In genomic region chr17:12877953-12878669, GRCh38 we compare ENCODE assay signal across 1 cellular context.
A peak's percentile ranks its signal among the peaks of the same experiment; 100 is the strongest.
TF ChIP-seq lines count a peak whose summit lies in the region.

No MANE protein-coding gene starts in this region.

TF ChIP-seq in GM12878, 131 proteins besides CTCF, POLR2A, EP300 and RAD21 (continued from another document):
- TF ChIP-seq ATF2 (IDR thresholded peaks at IDR 0.05; ENCODE audit: low read length) (peak; percentile 59), JUNB (IDR thresholded peaks at IDR 0.05) (peak; percentile 59; the same call in 1 of the 2 replicates), RELB (IDR thresholded peaks at IDR 0.05; ENCODE audit: low read depth) (no peak), NFIC (IDR thresholded peaks at IDR 0.05; ENCODE audit: low read depth, low read length) (peak; percentile 70), YY1 (IDR thresholded peaks at IDR 0.05; ENCODE audit: low read depth, low read length) (peak; percentile 25; the same call in 1 of the 2 replicates), CHD2 (IDR thresholded peaks at IDR 0.05; ENCODE audit: borderline replicate concordance, low read depth, low read length) (no peak), FOXM1 (IDR thresholded peaks at IDR 0.05; ENCODE audit: low read depth, low read length) (0 out of 2 replicates have a peak, but pooled peaks have one; percentile 27), CREB1 (IDR thresholded peaks at IDR 0.05; ENCODE audit: low read depth) (0 out of 2 replicates have a peak, but pooled peaks have one; percentile 30)
